25 cellular contexts compared by ENCODE assay signal in genomic region chr3:135930243-135930642, GRCh38. TPM values are rescaled to one million over a fixed set of nuclear protein-coding genes. Genes with fewer than 3 reads are reported as not detected.
DNase-seq lines count a peak whose midpoint lies in the region; ATAC-seq and TF ChIP-seq lines count a peak whose summit lies in the region.
"Had no signal": no experiment of that assay in that cellular context is flagged by ENCODE, and none has a peak within 500 bp of the region (broad histone marks: within the 10 kb centered on the region; RNA-seq: fewer than 3 reads in every experiment).

No MANE protein-coding gene starts in this region.

- no peaks in the 10 kb centered on the region for H3K27me3 ChIP-seq in rectal smooth muscle tissue (ENCODE audit: control insufficient read depth, insufficient read depth, low read length)
- H3K27me3 ChIP-seq: stomach, tibial nerve had no signal

- H3K4me1 ChIP-seq in rectal smooth muscle tissue (ENCODE audit: control insufficient read depth, insufficient read depth, low read length) = peaks cover 12% of the 10 kb centered on the region
- H3K4me1 ChIP-seq: lower lobe of right lung had no signal

- TF ChIP-seq CTCF in AG10803 (conservative IDR thresholded peaks at IDR 0.05; ENCODE audit: low read length) (no peak), fibroblast of mammary gland (conservative IDR thresholded peaks at IDR 0.05; ENCODE audit: control insufficient read depth, insufficient read depth, low read depth, low read length) (no peak), GM13977 (IDR thresholded peaks at IDR 0.05; ENCODE audit: extremely low read depth, insufficient read depth, missing control alignments) (no peak), GM20000 (IDR thresholded peaks at IDR 0.05; ENCODE audit: extremely low read depth, missing control alignments) (no peak)

- H3K36me3 ChIP-seq in rectal smooth muscle tissue (ENCODE audit: control insufficient read depth, insufficient read depth, low read length) = no peaks in the 10 kb centered on the region
- H3K36me3 ChIP-seq: lower lobe of right lung, stomach, tibial nerve, WERI-Rb-1 had no signal

- H3K4me3 ChIP-seq in AG10803 (ENCODE audit: low read length) (no peak overlapping the region), fibroblast of mammary gland (ENCODE audit: control insufficient read depth, low read depth, low read length) (no peak overlapping the region), rectal smooth muscle tissue (ENCODE audit: low read length) (no peak overlapping the region)
- H3K4me3 ChIP-seq: lower lobe of right lung, smooth muscle cell, stomach, tibial nerve had no signal

- peak overlapping the region; percentile 67 for H3K27ac ChIP-seq in rectal smooth muscle tissue (ENCODE audit: low read depth, low read length)
- H3K27ac ChIP-seq: lower lobe of right lung, stomach, tibial nerve, WERI-Rb-1 had no signal

- H3K9ac ChIP-seq in rectal smooth muscle tissue (ENCODE audit: low read length) = no peak overlapping the region

- no peak for ATAC-seq in GM18519 (IDR thresholded peaks at IDR 0.05; ENCODE audit: low FRiP score, unreplicated experiment)

- DNase-seq in AG10803 (ENCODE audit: low read depth) (peak; percentile 15), LHCN-M2 (ENCODE audit: low read depth) (peak; percentile 1), fibroblast of mammary gland (ENCODE audit: low read depth) (peak; percentile 26), GM13977 (ENCODE audit: low spot score) (no peak), NCI-H748 treated with DMSO at 0.1 percent for 48 hours (lab: John Stamatoyannopoulos, UW) (no peak), GM20000 (ENCODE audit: low spot score) (no peak)
- DNase-seq: ACHN; activated CD4-positive, alpha-beta T cell treated with anti-CD3 and anti-CD28 coated beads, Interleukin-2, amount 10 ng/mL, durations not matched to agents 24 days and 14 days; activated gamma-delta T cell; activated T-cell treated with anti-CD3 and anti-CD28 coated beads, Interleukin-2, amount 50 U/mL, for 1 hour; Caco-2; cerebellar nuclear complex; GF-D8; KBM-7; lower lobe of right lung; NCI-H1417; NCI-H2107; NCI-H82; stimulated activated CD4-positive, alpha-beta T cell treated with anti-CD3 and anti-CD28 coated beads, Interleukin-1b, Interleukin-23, amount 100 ng/mL, for 48 hours; stomach; WERI-Rb-1 had no signal

- in situ Hi-C loops in GM13977 (cut with MboI; ENCODE audit: low pct_unique_long_range_greater_than_20kb, low sequenced_read_pairs, unreplicated experiment) = no loop called here

RNA-seq across cellular contexts. Expression of gene PPP2R3A, which starts 35.3 kb away (rescaled TPM):
- 15.3 and 16.4 TPM in 2 replicates for total RNA-seq in LHCN-M2 (2014; rRNA removed)
- 6.7 TPM for polyA plus RNA-seq in LHCN-M2 (2012)

Comparison
In these comparisons a context has a peak if more than half of its experiments do, and no peak if none do; other contexts are left out.
1. DNase-seq: peak in AG10803 (single experiment), LHCN-M2 (single experiment) and fibroblast of mammary gland (single experiment); none in GM13977 (single experiment), NCI-H748 treated with DMSO at 0.1 percent for 48 hours (single experiment) and GM20000 (single experiment).